2 cellular contexts compared by ENCODE assay signal in genomic region chr7:101681170-101682007, GRCh38.
A peak's percentile ranks its signal among the peaks of the same experiment; 100 is the strongest.
TF ChIP-seq lines count a peak whose summit lies in the region.

No MANE protein-coding gene starts in this region.

TF ChIP-seq in Ishikawa, 13 proteins besides CTCF, POLR2A, EP300 and RAD21 (continued from another document):
- no peak for TF ChIP-seq REST (IDR thresholded peaks at IDR 0.05; ENCODE audit: low read depth)
- TF ChIP-seq TCF12 (IDR thresholded peaks at IDR 0.05; ENCODE audit: low read depth), result no peak
- no peak for TF ChIP-seq CREB1 (IDR thresholded peaks at IDR 0.05; ENCODE audit: low read depth)
- peak; percentile 42; the same call in 1 of the 2 replicates for TF ChIP-seq NFIC (IDR thresholded peaks at IDR 0.05)
- no peak for TF ChIP-seq EGR1 (IDR thresholded peaks at IDR 0.05)
- TF ChIP-seq YY1 (IDR thresholded peaks at IDR 0.05; ENCODE audit: low read depth), result no peak
- TF ChIP-seq TEAD4 (IDR thresholded peaks at IDR 0.05), result no peak
- no peak for TF ChIP-seq CEBPB (IDR thresholded peaks at IDR 0.05)

TF ChIP-seq in GM12878, 131 proteins besides CTCF, POLR2A, EP300 and RAD21 (continued from another document):
- TF ChIP-seq BCLAF1 (IDR thresholded peaks at IDR 0.05) (no peak), YBX1 (IDR thresholded peaks at IDR 0.05) (no peak), BMI1 (IDR thresholded peaks at IDR 0.05; ENCODE audit: borderline replicate concordance) (no peak)
- TF ChIP-seq, protein P1, sequence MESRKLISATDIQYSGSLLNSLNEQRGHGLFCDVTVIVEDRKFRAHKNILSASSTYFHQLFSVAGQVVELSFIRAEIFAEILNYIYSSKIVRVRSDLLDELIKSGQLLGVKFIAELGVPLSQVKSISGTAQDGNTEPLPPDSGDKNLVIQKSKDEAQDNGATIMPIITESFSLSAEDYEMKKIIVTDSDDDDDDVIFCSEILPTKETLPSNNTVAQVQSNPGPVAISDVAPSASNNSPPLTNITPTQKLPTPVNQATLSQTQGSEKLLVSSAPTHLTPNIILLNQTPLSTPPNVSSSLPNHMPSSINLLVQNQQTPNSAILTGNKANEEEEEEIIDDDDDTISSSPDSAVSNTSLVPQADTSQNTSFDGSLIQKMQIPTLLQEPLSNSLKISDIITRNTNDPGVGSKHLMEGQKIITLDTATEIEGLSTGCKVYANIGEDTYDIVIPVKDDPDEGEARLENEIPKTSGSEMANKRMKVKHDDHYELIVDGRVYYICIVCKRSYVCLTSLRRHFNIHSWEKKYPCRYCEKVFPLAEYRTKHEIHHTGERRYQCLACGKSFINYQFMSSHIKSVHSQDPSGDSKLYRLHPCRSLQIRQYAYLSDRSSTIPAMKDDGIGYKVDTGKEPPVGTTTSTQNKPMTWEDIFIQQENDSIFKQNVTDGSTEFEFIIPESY (IDR thresholded peaks at IDR 0.05), result no peak
TF ChIP-seq in GM12878: peak in this region for 0.
